Comparison of ENCODE assay signal across 24 cellular contexts in the genomic region with DNA sequence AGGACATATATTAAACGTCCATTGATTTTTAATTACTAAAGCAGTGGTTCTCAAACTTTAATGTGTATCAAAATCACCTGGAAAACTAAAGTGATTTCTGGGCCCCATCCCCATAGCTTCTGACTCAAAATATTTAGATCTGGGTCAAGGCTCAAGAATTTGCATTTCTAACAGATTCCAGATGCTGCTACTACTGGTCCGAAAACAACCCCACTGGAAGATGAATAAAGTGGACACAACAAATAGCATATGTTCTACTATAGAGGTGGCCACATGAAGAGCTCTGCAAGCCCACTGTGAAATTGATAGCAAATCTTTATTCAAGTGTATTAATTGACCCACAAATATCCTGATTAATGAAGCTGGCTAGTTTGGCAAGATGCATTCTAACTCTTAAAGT.
"Had no signal": no experiment of that assay in that cellular context is flagged by ENCODE, and none has a peak within 500 bp of the region (broad histone marks: within the 10 kb centered on the region; RNA-seq: fewer than 3 reads in every experiment).

No MANE protein-coding gene starts in this region.

- H2AFZ ChIP-seq: parathyroid adenoma had no signal

- H3K9ac ChIP-seq: parathyroid adenoma had no signal

- ATAC-seq: foreskin keratinocyte; sciatic nerve; stimulated activated naive B cell treated with anti-CD40 and anti-IgM and Interleukin-4, amounts not matched to agents 10 μg/mL and 1 μg/mL and 100 μg/mL, for 72 hours; stimulated activated naive CD8-positive, alpha-beta T cell treated with anti-CD3 and anti-CD28 coated beads, Interleukin-15, amount 100 ng/mL, for 72 hours; upper lobe of right lung had no signal

- DNase-seq: colonic mucosa; dermis blood vessel endothelial cell; esophagus squamous epithelium; foreskin keratinocyte; immature natural killer cell; left ventricle myocardium inferior; mesenchymal stem cell; midbrain; naive B cell; nephron progenitor cell; spleen; stimulated activated CD4-positive, alpha-beta T cell treated with anti-CD3 and anti-CD28 coated beads, Interleukin-2, amount 100 ng/mL, for 24 hours; stimulated activated CD4-positive, alpha-beta T cell treated with anti-CD3 and anti-CD28 coated beads, Interleukin-4, amount 100 ng/mL, for 4 hours; stimulated activated naive B cell treated with anti-CD40 and anti-IgM and Interleukin-4, amounts not matched to agents 10 μg/mL and 1 μg/mL and 100 μg/mL, for 72 hours; stimulated activated naive CD8-positive, alpha-beta T cell treated with anti-CD3 and anti-CD28 coated beads, Interleukin-15, amount 100 ng/mL, for 72 hours; testis; upper lobe of right lung had no signal

- H3K79me2 ChIP-seq: parathyroid adenoma had no signal

- H3K36me3 ChIP-seq: colonic mucosa, prostate gland, upper lobe of right lung, vagina had no signal

- H3K4me1 ChIP-seq: colonic mucosa, esophagus squamous epithelium, foreskin keratinocyte, left ventricle myocardium inferior, parathyroid adenoma, prostate gland, spleen, testis, tibial nerve, upper lobe of right lung, vagina had no signal

- H3K4me3 ChIP-seq: colonic mucosa, esophagus squamous epithelium, left ventricle myocardium inferior, lung, prostate gland, spleen, testis, tibial nerve, upper lobe of right lung, vagina had no signal

- H3K9me3 ChIP-seq: colonic mucosa, prostate gland, testis, upper lobe of right lung, vagina had no signal

- H3K27ac Mint-ChIP-seq: immature natural killer cell; nephron progenitor cell; stimulated activated naive B cell treated with anti-CD40 and anti-IgM and Interleukin-4, amounts not matched to agents 10 μg/mL and 1 μg/mL and 100 μg/mL, for 72 hours; stimulated activated naive CD8-positive, alpha-beta T cell treated with anti-CD3 and anti-CD28 coated beads, Interleukin-15, amount 100 ng/mL, for 72 hours had no signal

- H3K27me3 ChIP-seq: colonic mucosa, esophagus squamous epithelium, foreskin keratinocyte, spleen, testis, tibial nerve, upper lobe of right lung, vagina had no signal

- H3K4me1 Mint-ChIP-seq: immature natural killer cell; naive B cell; nephron progenitor cell; stimulated activated naive B cell treated with anti-CD40 and anti-IgM and Interleukin-4, amounts not matched to agents 10 μg/mL and 1 μg/mL and 100 μg/mL, for 72 hours; stimulated activated naive CD8-positive, alpha-beta T cell treated with anti-CD3 and anti-CD28 coated beads, Interleukin-15, amount 100 ng/mL, for 72 hours had no signal

- FAIRE-seq: keratinocyte had no signal

- H3K4me3 Mint-ChIP-seq: immature natural killer cell; naive B cell; nephron progenitor cell; stimulated activated naive B cell treated with anti-CD40 and anti-IgM and Interleukin-4, amounts not matched to agents 10 μg/mL and 1 μg/mL and 100 μg/mL, for 72 hours; stimulated activated naive CD8-positive, alpha-beta T cell treated with anti-CD3 and anti-CD28 coated beads, Interleukin-15, amount 100 ng/mL, for 72 hours had no signal

- H3K27ac ChIP-seq: colonic mucosa, esophagus squamous epithelium, foreskin keratinocyte, left ventricle myocardium inferior, parathyroid adenoma, prostate gland, spleen, testis, tibial nerve, upper lobe of right lung, vagina had no signal

- H3K27me3 Mint-ChIP-seq: naive B cell; stimulated activated naive B cell treated with anti-CD40 and anti-IgM and Interleukin-4, amounts not matched to agents 10 μg/mL and 1 μg/mL and 100 μg/mL, for 72 hours; stimulated activated naive CD8-positive, alpha-beta T cell treated with anti-CD3 and anti-CD28 coated beads, Interleukin-15, amount 100 ng/mL, for 72 hours had no signal
